ENCODE assay signal across 12 cellular contexts in genomic region chr10:119896937-119897336, GRCh38. TPM values are rescaled to one million over a fixed set of nuclear protein-coding genes. Genes with fewer than 3 reads are reported as not detected.
DNase-seq lines count a peak whose midpoint lies in the region; ATAC-seq, FAIRE-seq and TF ChIP-seq lines count a peak whose summit lies in the region.
"Had no signal": no experiment of that assay in that cellular context is flagged by ENCODE, and none has a peak within 500 bp of the region (broad histone marks: within the 10 kb centered on the region; RNA-seq: fewer than 3 reads in every experiment).

No MANE protein-coding gene starts in this region.

- H3K9me3 Mint-ChIP-seq in CD4-positive, alpha-beta memory T cell, result no peaks in the 10 kb centered on the region
- no peaks in the 10 kb centered on the region for H3K9me3 Mint-ChIP-seq in osteocyte (ENCODE audit: unreplicated experiment)
- H3K9me3 Mint-ChIP-seq: central memory CD8-positive, alpha-beta T cell had no signal

- no peaks in the 10 kb centered on the region for H3K27me3 Mint-ChIP-seq in CD4-positive, alpha-beta memory T cell
- no peaks in the 10 kb centered on the region for H3K27me3 Mint-ChIP-seq in osteocyte (ENCODE audit: unreplicated experiment)
- H3K27me3 Mint-ChIP-seq: central memory CD8-positive, alpha-beta T cell had no signal

- H3K4me3 Mint-ChIP-seq in CD4-positive, alpha-beta memory T cell, result no peak overlapping the region
- no peak overlapping the region for H3K4me3 Mint-ChIP-seq in osteocyte (ENCODE audit: unreplicated experiment)
- H3K4me3 Mint-ChIP-seq: central memory CD8-positive, alpha-beta T cell had no signal

- peaks cover 12% of the 10 kb centered on the region for H3K36me3 ChIP-seq in CD4-positive, alpha-beta memory T cell (ENCODE audit: insufficient read depth, low read length)

- H3K4me1 Mint-ChIP-seq in CD4-positive, alpha-beta memory T cell, result peaks cover 50 to 75% (median 62%) of the 10 kb centered on the region in 4 donors
- peaks cover 43% of the 10 kb centered on the region for H3K4me1 Mint-ChIP-seq in osteocyte (ENCODE audit: unreplicated experiment)

- H3K4me3 ChIP-seq in CD4-positive, alpha-beta memory T cell (ENCODE audit: low read length in 2 of 2), result no peak overlapping the region

- peaks cover 12 to 41% of the 10 kb centered on the region in 2 donors for H3K36me3 Mint-ChIP-seq in CD4-positive, alpha-beta memory T cell
- H3K36me3 Mint-ChIP-seq in osteocyte (ENCODE audit: unreplicated experiment), result peaks cover 11% of the 10 kb centered on the region

- POLR2A ChIA-PET in CD4-positive, alpha-beta memory T cell (lab: Charles Lee; ENCODE audit: partially characterized antibody), result interaction anchor here (0.5 to 1.5 kb wide), 4 partner anchors 19 to 1175 kb away, joined by 3 to 6 read pairs (median 4); partner anchors contain the start of gene MCMBP
- POLR2A ChIA-PET in RWPE1 (lab: Yijun Ruan, JAX; ENCODE audit: low non-redundant PET), result no interaction called here

- H3K4me1 ChIP-seq in CD4-positive, alpha-beta memory T cell (ENCODE audit: insufficient read depth, low read length), result peaks cover 61% of the 10 kb centered on the region

- no peaks in the 10 kb centered on the region for H3K27me3 ChIP-seq in CD4-positive, alpha-beta memory T cell (ENCODE audit: insufficient read depth, low read length)

- ATAC-seq in HG03095 (IDR thresholded peaks at IDR 0.05; ENCODE audit: unreplicated experiment), result no peak
- no peak for ATAC-seq in GM18909 (IDR thresholded peaks at IDR 0.05; ENCODE audit: poor library complexity, unreplicated experiment)
- ATAC-seq in GM19467 (IDR thresholded peaks at IDR 0.05; ENCODE audit: unreplicated experiment), result no peak

- CTCF ChIA-PET in CD4-positive, alpha-beta memory T cell (lab: Charles Lee; ENCODE audit: partially characterized antibody), result interaction anchor here (0.9 kb wide), 1 partner anchor 37 kb away, joined by 3 read pairs; no protein-coding TSS in a partner anchor
- CTCF ChIA-PET in RWPE1 (lab: Yijun Ruan, JAX), result no interaction called here

- no peak for FAIRE-seq in GM12891 (lab: Jason Lieb, UNC)

- no peak for DNase-seq in CD4-positive, alpha-beta memory T cell
- DNase-seq in RWPE1 (ENCODE audit: low spot score) (no peak), head of caudate nucleus (peak in 24 of 42 donors; percentile 1 to 72 (median 26)), osteocyte (ENCODE audit: extremely low spot score, unreplicated experiment) (no peak), GM12891 (ENCODE audit: insufficient read length, low spot score) (no peak)
- DNase-seq: activated CD4-positive, CD25-positive, alpha-beta regulatory T cell treated with anti-CD3 and anti-CD28 coated beads, Interleukin-2, amount 50 U/mL, for 72 hours; DND-41; NCI-H510A had no signal

- no peak for TF ChIP-seq POLR2A in GM12891 (IDR thresholded peaks at IDR 0.05; ENCODE audit: low read depth, low read length)

- peak overlapping the region in 5 of 7 donors; percentile 19 to 83 (median 63) for H3K27ac Mint-ChIP-seq in CD4-positive, alpha-beta memory T cell
- H3K27ac Mint-ChIP-seq in osteocyte (ENCODE audit: unreplicated experiment), result peak overlapping the region; percentile 48

- TF ChIP-seq CTCF in RWPE1 (conservative IDR thresholded peaks at IDR 0.05; ENCODE audit: low read depth), result no peak
- no peak for TF ChIP-seq CTCF in osteocyte (IDR thresholded peaks at IDR 0.05)

- intact Hi-C loops in CD4-positive, alpha-beta memory T cell (cut with micrococcal nuclease), result no loop called here
- intact Hi-C loops in head of caudate nucleus (cut with DNase I), result no loop called here

- H3K27ac ChIP-seq in CD4-positive, alpha-beta memory T cell (ENCODE audit: low read depth, low read length), result no peak overlapping the region
- peak overlapping the region; percentile 47 for H3K27ac ChIP-seq in RWPE1

- H3K9me3 ChIP-seq in CD4-positive, alpha-beta memory T cell (ENCODE audit: control insufficient read depth in 1 of 2, low read length in 2 of 2), result no peaks in the 10 kb centered on the region

TF ChIP-seq in GM12891, 5 proteins besides CTCF, POLR2A, EP300 and RAD21:
- TF ChIP-seq PAX5 (IDR thresholded peaks at IDR 0.05; ENCODE audit: insufficient read depth, low read length, severe bottlenecking) (no peak), POU2F2 (IDR thresholded peaks at IDR 0.05; ENCODE audit: low read depth, low read length) (no peak), POLR2AphosphoS5 (IDR thresholded peaks at IDR 0.05; ENCODE audit: low read depth, low read length) (no peak), SPI1 (IDR thresholded peaks at IDR 0.05; ENCODE audit: low read depth, low read length) (no peak), TAF1 (IDR thresholded peaks at IDR 0.05; ENCODE audit: low read depth, low read length) (no peak)

RNA-seq across cellular contexts. Expression of gene SEC23IP, which starts 4.4 kb away (rescaled TPM):
- total RNA-seq in CD4-positive, alpha-beta memory T cell, result 10 to 100 TPM; 68.7 to 70.0 TPM
- polyA plus RNA-seq in CD4-positive, alpha-beta memory T cell, result 10 to 100 TPM; 51.6 to 58.9 TPM
- 64.6 and 78.9 TPM in 2 replicates for total RNA-seq in osteocyte
- polyA plus RNA-seq in GM12891 (2012; ENCODE audit: low read depth, missing spikeins), result 26.1 TPM

RNA-seq across cellular contexts. Expression of gene MCMBP, which starts 24.3 kb away (rescaled TPM):
- total RNA-seq in CD4-positive, alpha-beta memory T cell, result 10 to 100 TPM; 54.8 to 56.2 TPM
- polyA plus RNA-seq in CD4-positive, alpha-beta memory T cell, result 10 to 100 TPM; 68.0 to 70.5 TPM
- total RNA-seq in osteocyte, result 43.5 and 50.4 TPM in 2 replicates
- 29.4 TPM for polyA plus RNA-seq in GM12891 (2012; ENCODE audit: low read depth, missing spikeins)

Comparison
In these comparisons a context has a peak if more than half of its experiments do, and no peak if none do; other contexts are left out.
1. DNase-seq: peak in head of caudate nucleus (24 of 42); none in CD4-positive, alpha-beta memory T cell (0 of 5), RWPE1 (single experiment), osteocyte (single experiment) and GM12891 (single experiment).